Comparison of ENCODE assay signal across 3 cellular contexts in genomic region chr12:131205534-131205933, GRCh38.
TF ChIP-seq lines count a peak whose summit lies in the region.

No MANE protein-coding gene starts in this region.

TF ChIP-seq in SK-N-SH, 30 proteins besides CTCF, POLR2A, EP300 and RAD21 (continued from another document):
- TF ChIP-seq ZBTB33 (IDR thresholded peaks at IDR 0.05; ENCODE audit: borderline replicate concordance, low read depth) = no peak
- TF ChIP-seq EZH2phosphoT487 (IDR thresholded peaks at IDR 0.05; ENCODE audit: borderline replicate concordance, low read depth) = no peak
- TF ChIP-seq REST (IDR thresholded peaks at IDR 0.05; ENCODE audit: low read depth, low read length) = no peak
- no peak for TF ChIP-seq SMC3 (IDR thresholded peaks at IDR 0.05; ENCODE audit: low read depth, low read length)
- TF ChIP-seq SIN3A (IDR thresholded peaks at IDR 0.05; ENCODE audit: borderline replicate concordance, low read depth, low read length) = no peak
- no peak for TF ChIP-seq FOXJ3 (CRISPR knock-in tag; IDR thresholded peaks at IDR 0.05)
- TF ChIP-seq POLR2AphosphoS5 (IDR thresholded peaks at IDR 0.05; ENCODE audit: low read depth, low read length) = no peak
- TF ChIP-seq FOSL2 (IDR thresholded peaks at IDR 0.05; ENCODE audit: borderline replicate concordance, low read depth) = no peak

TF ChIP-seq in SK-N-SH treated with all-trans-retinoic acid at 6 μM for 48 hours, 23 proteins besides CTCF, POLR2A, EP300 and RAD21 (continued from another document):
- TF ChIP-seq, protein P1, sequence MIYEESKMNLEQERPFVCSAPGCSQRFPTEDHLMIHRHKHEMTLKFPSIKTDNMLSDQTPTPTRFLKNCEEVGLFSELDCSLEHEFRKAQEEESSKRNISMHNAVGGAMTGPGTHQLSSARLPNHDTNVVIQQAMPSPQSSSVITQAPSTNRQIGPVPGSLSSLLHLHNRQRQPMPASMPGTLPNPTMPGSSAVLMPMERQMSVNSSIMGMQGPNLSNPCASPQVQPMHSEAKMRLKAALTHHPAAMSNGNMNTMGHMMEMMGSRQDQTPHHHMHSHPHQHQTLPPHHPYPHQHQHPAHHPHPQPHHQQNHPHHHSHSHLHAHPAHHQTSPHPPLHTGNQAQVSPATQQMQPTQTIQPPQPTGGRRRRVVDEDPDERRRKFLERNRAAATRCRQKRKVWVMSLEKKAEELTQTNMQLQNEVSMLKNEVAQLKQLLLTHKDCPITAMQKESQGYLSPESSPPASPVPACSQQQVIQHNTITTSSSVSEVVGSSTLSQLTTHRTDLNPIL (CRISPR knock-in tag; IDR thresholded peaks at IDR 0.05; ENCODE audit: low read depth) = no peak
- TF ChIP-seq PATZ1 (CRISPR knock-in tag; IDR thresholded peaks at IDR 0.05; ENCODE audit: borderline replicate concordance) (no peak), TCF4 (CRISPR knock-in tag; IDR thresholded peaks at IDR 0.05; ENCODE audit: borderline replicate concordance) (no peak), RARB (CRISPR knock-in tag; IDR thresholded peaks at IDR 0.05) (no peak), ZFP3 (CRISPR knock-in tag; IDR thresholded peaks at IDR 0.05) (no peak), ZNF565 (CRISPR knock-in tag; conservative IDR thresholded peaks at IDR 0.05; ENCODE audit: low read depth) (no peak), ZFP30 (CRISPR knock-in tag; IDR thresholded peaks at IDR 0.05) (no peak), SNAI2 (CRISPR knock-in tag; IDR thresholded peaks at IDR 0.05) (no peak), TOX (CRISPR knock-in tag; IDR thresholded peaks at IDR 0.05; ENCODE audit: borderline replicate concordance) (no peak), ZNF8 (CRISPR knock-in tag; IDR thresholded peaks at IDR 0.05) (no peak), ZC3H10 (CRISPR knock-in tag; IDR thresholded peaks at IDR 0.05) (no peak), GLIS3 (CRISPR knock-in tag; IDR thresholded peaks at IDR 0.05) (no peak)
- TF ChIP-seq, protein P2, sequence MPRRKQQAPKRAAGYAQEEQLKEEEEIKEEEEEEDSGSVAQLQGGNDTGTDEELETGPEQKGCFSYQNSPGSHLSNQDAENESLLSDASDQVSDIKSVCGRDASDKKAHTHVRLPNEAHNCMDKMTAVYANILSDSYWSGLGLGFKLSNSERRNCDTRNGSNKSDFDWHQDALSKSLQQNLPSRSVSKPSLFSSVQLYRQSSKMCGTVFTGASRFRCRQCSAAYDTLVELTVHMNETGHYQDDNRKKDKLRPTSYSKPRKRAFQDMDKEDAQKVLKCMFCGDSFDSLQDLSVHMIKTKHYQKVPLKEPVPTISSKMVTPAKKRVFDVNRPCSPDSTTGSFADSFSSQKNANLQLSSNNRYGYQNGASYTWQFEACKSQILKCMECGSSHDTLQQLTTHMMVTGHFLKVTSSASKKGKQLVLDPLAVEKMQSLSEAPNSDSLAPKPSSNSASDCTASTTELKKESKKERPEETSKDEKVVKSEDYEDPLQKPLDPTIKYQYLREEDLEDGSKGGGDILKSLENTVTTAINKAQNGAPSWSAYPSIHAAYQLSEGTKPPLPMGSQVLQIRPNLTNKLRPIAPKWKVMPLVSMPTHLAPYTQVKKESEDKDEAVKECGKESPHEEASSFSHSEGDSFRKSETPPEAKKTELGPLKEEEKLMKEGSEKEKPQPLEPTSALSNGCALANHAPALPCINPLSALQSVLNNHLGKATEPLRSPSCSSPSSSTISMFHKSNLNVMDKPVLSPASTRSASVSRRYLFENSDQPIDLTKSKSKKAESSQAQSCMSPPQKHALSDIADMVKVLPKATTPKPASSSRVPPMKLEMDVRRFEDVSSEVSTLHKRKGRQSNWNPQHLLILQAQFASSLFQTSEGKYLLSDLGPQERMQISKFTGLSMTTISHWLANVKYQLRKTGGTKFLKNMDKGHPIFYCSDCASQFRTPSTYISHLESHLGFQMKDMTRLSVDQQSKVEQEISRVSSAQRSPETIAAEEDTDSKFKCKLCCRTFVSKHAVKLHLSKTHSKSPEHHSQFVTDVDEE (CRISPR knock-in tag; IDR thresholded peaks at IDR 0.05) = no peak
- TF ChIP-seq, protein P3, sequence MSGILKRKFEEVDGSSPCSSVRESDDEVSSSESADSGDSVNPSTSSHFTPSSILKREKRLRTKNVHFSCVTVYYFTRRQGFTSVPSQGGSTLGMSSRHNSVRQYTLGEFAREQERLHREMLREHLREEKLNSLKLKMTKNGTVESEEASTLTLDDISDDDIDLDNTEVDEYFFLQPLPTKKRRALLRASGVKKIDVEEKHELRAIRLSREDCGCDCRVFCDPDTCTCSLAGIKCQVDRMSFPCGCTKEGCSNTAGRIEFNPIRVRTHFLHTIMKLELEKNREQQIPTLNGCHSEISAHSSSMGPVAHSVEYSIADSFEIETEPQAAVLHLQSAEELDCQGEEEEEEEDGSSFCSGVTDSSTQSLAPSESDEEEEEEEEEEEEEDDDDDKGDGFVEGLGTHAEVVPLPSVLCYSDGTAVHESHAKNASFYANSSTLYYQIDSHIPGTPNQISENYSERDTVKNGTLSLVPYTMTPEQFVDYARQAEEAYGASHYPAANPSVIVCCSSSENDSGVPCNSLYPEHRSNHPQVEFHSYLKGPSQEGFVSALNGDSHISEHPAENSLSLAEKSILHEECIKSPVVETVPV (CRISPR knock-in tag; IDR thresholded peaks at IDR 0.05) = no peak

TF ChIP-seq in K562, 482 proteins besides CTCF, POLR2A, EP300 and RAD21 (continued from another document):
- TF ChIP-seq ZHX1 (conservative IDR thresholded peaks at IDR 0.05; ENCODE audit: low read length) = no peak
- no peak for TF ChIP-seq ZNF436 (CRISPR knock-in tag; IDR thresholded peaks at IDR 0.05)
- TF ChIP-seq MTA3 (IDR thresholded peaks at IDR 0.05; ENCODE audit: borderline replicate concordance) = no peak
- TF ChIP-seq NR2F6 (CRISPR knock-in tag; IDR thresholded peaks at IDR 0.05) = no peak
- no peak for TF ChIP-seq GTF3C2 (IDR thresholded peaks at IDR 0.05; ENCODE audit: borderline replicate concordance, extremely low read depth, insufficient read length)
- no peak for TF ChIP-seq POLR2B (IDR thresholded peaks at IDR 0.05; ENCODE audit: low read depth, partially characterized antibody)
- no peak for TF ChIP-seq ZNF121 (CRISPR knock-in tag; conservative IDR thresholded peaks at IDR 0.05)
